Comparison of ENCODE assay signal across 2 cellular contexts in genomic region chr20:44394520-44395182, GRCh38.
A peak's percentile ranks its signal among the peaks of the same experiment; 100 is the strongest.
TF ChIP-seq lines count a peak whose summit lies in the region.

No MANE protein-coding gene starts in this region.

TF ChIP-seq in K562, 482 proteins besides CTCF, POLR2A, EP300 and RAD21 (continued from another document):
- TF ChIP-seq ESRRA (IDR thresholded peaks at IDR 0.05; ENCODE audit: borderline replicate concordance, low read depth), result peak; percentile 16; the same call in 1 of the 2 replicates
- no peak for TF ChIP-seq KDM5B (IDR thresholded peaks at IDR 0.05; ENCODE audit: insufficient replicate concordance, low read depth, low read length)
- peak; percentile 62; the same call in 1 of the 2 replicates for TF ChIP-seq RNF2 (IDR thresholded peaks at IDR 0.05)
- TF ChIP-seq, protein P1, sequence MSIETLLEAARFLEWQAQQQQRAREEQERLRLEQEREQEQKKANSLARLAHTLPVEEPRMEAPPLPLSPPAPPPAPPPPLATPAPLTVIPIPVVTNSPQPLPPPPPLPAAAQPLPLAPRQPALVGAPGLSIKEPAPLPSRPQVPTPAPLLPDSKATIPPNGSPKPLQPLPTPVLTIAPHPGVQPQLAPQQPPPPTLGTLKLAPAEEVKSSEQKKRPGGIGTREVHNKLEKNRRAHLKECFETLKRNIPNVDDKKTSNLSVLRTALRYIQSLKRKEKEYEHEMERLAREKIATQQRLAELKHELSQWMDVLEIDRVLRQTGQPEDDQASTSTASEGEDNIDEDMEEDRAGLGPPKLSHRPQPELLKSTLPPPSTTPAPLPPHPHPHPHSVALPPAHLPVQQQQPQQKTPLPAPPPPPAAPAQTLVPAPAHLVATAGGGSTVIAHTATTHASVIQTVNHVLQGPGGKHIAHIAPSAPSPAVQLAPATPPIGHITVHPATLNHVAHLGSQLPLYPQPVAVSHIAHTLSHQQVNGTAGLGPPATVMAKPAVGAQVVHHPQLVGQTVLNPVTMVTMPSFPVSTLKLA (conservative IDR thresholded peaks at IDR 0.05), result 0 out of 4 replicates have a peak, but pooled peaks of 1 of the 2 experiments have one; percentile 13
- TF ChIP-seq NUFIP1 (IDR thresholded peaks at IDR 0.05; ENCODE audit: partially characterized antibody), result no peak
- peak; percentile 82 for TF ChIP-seq TEAD4 (IDR thresholded peaks at IDR 0.05; ENCODE audit: low read length)
- no peak for TF ChIP-seq TEAD4 (CRISPR knock-in tag; IDR thresholded peaks at IDR 0.05; ENCODE audit: borderline replicate concordance)
- TF ChIP-seq MTF1 (CRISPR knock-in tag; IDR thresholded peaks at IDR 0.05; ENCODE audit: borderline replicate concordance), result no peak
- TF ChIP-seq OTX1 (CRISPR knock-in tag; IDR thresholded peaks at IDR 0.05), result no peak
- TF ChIP-seq STAT5B (CRISPR knock-in tag; IDR thresholded peaks at IDR 0.05), result no peak
- no peak for TF ChIP-seq USF1 (CRISPR knock-in tag; IDR thresholded peaks at IDR 0.05)
- TF ChIP-seq MAFK (IDR thresholded peaks at IDR 0.05; ENCODE audit: low read length), result peak; percentile 47; the same call in 1 of the 2 replicates
- no peak for TF ChIP-seq SP1 (CRISPR knock-in tag; IDR thresholded peaks at IDR 0.05)
- TF ChIP-seq SOX6 (IDR thresholded peaks at IDR 0.05), result 0 out of 2 replicates have a peak, but pooled peaks have one; percentile 33
- no peak for TF ChIP-seq ELF1 (tag; IDR thresholded peaks at IDR 0.05)
- TF ChIP-seq CBFA2T2 (conservative IDR thresholded peaks at IDR 0.05), result peak; percentile 90
- peak; percentile 64; the same call in 1 of the 2 replicates for TF ChIP-seq NFIC (IDR thresholded peaks at IDR 0.05)
- TF ChIP-seq ATF1 (CRISPR knock-in tag; IDR thresholded peaks at IDR 0.05), result no peak
- TF ChIP-seq ATF1 (tag; IDR thresholded peaks at IDR 0.05), result 0 out of 2 replicates have a peak, but pooled peaks have one; percentile 7
- no peak for TF ChIP-seq NR4A1 (CRISPR knock-in tag; IDR thresholded peaks at IDR 0.05)
- TF ChIP-seq NR4A1 (tag; IDR thresholded peaks at IDR 0.05), result peak; percentile 47; the same call in 1 of the 2 replicates
- no peak for TF ChIP-seq RBM15 (IDR thresholded peaks at IDR 0.05; ENCODE audit: insufficient read depth, low read length)
- TF ChIP-seq, protein P2, sequence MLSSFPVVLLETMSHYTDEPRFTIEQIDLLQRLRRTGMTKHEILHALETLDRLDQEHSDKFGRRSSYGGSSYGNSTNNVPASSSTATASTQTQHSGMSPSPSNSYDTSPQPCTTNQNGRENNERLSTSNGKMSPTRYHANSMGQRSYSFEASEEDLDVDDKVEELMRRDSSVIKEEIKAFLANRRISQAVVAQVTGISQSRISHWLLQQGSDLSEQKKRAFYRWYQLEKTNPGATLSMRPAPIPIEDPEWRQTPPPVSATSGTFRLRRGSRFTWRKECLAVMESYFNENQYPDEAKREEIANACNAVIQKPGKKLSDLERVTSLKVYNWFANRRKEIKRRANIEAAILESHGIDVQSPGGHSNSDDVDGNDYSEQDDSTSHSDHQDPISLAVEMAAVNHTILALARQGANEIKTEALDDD (IDR thresholded peaks at IDR 0.05), result peak; percentile 88

TF ChIP-seq in HepG2, 621 proteins besides CTCF, POLR2A, EP300 and RAD21 (continued from another document and continues in another):
- TF ChIP-seq, protein P3, sequence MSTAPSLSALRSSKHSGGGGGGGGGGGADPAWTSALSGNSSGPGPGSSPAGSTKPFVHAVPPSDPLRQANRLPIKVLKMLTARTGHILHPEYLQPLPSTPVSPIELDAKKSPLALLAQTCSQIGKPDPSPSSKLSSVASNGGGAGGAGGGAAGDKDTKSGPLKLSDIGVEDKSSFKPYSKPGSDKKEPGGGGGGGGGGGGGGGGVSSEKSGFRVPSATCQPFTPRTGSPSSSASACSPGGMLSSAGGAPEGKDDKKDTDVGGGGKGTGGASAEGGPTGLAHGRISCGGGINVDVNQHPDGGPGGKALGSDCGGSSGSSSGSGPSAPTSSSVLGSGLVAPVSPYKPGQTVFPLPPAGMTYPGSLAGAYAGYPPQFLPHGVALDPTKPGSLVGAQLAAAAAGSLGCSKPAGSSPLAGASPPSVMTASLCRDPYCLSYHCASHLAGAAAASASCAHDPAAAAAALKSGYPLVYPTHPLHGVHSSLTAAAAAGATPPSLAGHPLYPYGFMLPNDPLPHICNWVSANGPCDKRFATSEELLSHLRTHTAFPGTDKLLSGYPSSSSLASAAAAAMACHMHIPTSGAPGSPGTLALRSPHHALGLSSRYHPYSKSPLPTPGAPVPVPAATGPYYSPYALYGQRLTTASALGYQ (CRISPR knock-in tag; IDR thresholded peaks at IDR 0.05), result peak; percentile 100
- no peak for TF ChIP-seq MBNL3 (CRISPR knock-in tag; conservative IDR thresholded peaks at IDR 0.05)
- peak; percentile 100 for TF ChIP-seq ZNF788 (CRISPR knock-in tag; IDR thresholded peaks at IDR 0.05; ENCODE audit: borderline replicate concordance)
- TF ChIP-seq POLR2G (IDR thresholded peaks at IDR 0.05; ENCODE audit: low read depth, low read length), result peak; percentile 80
- TF ChIP-seq ZSCAN22 (CRISPR knock-in tag; IDR thresholded peaks at IDR 0.05), result no peak; the same call in 1 of the 2 replicates
- peak; percentile 93 for TF ChIP-seq SIX1 (CRISPR knock-in tag; IDR thresholded peaks at IDR 0.05; ENCODE audit: borderline replicate concordance)
- TF ChIP-seq ZNF782 (CRISPR knock-in tag; IDR thresholded peaks at IDR 0.05; ENCODE audit: borderline replicate concordance), result peak; percentile 36; the same call in 1 of the 2 replicates
- 0 out of 2 replicates have a peak, but pooled peaks have one; percentile 73 for TF ChIP-seq ZNF329 (CRISPR knock-in tag; IDR thresholded peaks at IDR 0.05; ENCODE audit: low read depth)
- TF ChIP-seq ZNF235 (CRISPR knock-in tag; IDR thresholded peaks at IDR 0.05; ENCODE audit: borderline replicate concordance), result no peak
- TF ChIP-seq KAT2B (IDR thresholded peaks at IDR 0.05; ENCODE audit: borderline replicate concordance, low read depth, low read length), result no peak
- peak; percentile 62; the same call in 1 of the 2 replicates for TF ChIP-seq SRY (CRISPR knock-in tag; IDR thresholded peaks at IDR 0.05)
- 0 out of 2 replicates have a peak, but pooled peaks have one; percentile 28 for TF ChIP-seq ZNF160 (CRISPR knock-in tag; IDR thresholded peaks at IDR 0.05)
- TF ChIP-seq IKZF1 (IDR thresholded peaks at IDR 0.05), result no peak
- no peak; the same call in 1 of the 2 replicates for TF ChIP-seq SMAD9 (CRISPR knock-in tag; IDR thresholded peaks at IDR 0.05)
- TF ChIP-seq, protein P4, sequence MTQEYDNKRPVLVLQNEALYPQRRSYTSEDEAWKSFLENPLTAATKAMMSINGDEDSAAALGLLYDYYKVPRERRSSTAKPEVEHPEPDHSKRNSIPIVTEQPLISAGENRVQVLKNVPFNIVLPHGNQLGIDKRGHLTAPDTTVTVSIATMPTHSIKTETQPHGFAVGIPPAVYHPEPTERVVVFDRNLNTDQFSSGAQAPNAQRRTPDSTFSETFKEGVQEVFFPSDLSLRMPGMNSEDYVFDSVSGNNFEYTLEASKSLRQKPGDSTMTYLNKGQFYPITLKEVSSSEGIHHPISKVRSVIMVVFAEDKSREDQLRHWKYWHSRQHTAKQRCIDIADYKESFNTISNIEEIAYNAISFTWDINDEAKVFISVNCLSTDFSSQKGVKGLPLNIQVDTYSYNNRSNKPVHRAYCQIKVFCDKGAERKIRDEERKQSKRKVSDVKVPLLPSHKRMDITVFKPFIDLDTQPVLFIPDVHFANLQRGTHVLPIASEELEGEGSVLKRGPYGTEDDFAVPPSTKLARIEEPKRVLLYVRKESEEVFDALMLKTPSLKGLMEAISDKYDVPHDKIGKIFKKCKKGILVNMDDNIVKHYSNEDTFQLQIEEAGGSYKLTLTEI (CRISPR knock-in tag; conservative IDR thresholded peaks at IDR 0.05), result no peak
- TF ChIP-seq ZNF720 (CRISPR knock-in tag; IDR thresholded peaks at IDR 0.05), result peak; percentile 70; the same call in 1 of the 2 replicates
- TF ChIP-seq ESRRA (CRISPR knock-in tag; IDR thresholded peaks at IDR 0.05; ENCODE audit: low read depth), result peak; percentile 92
- 0 out of 2 replicates have a peak, but pooled peaks have one; percentile 57 for TF ChIP-seq ZNF446 (CRISPR knock-in tag; IDR thresholded peaks at IDR 0.05)
- peak; percentile 97 for TF ChIP-seq SAP130 (CRISPR knock-in tag; IDR thresholded peaks at IDR 0.05; ENCODE audit: low read depth)
- TF ChIP-seq SNRNP70 (IDR thresholded peaks at IDR 0.05; ENCODE audit: low read depth, low read length), result no peak
- peak; percentile 95 for TF ChIP-seq ZNF451 (CRISPR knock-in tag; IDR thresholded peaks at IDR 0.05)
- no peak for TF ChIP-seq SUZ12 (IDR thresholded peaks at IDR 0.05; ENCODE audit: low read depth, low read length)
- peak; percentile 97 for TF ChIP-seq SP140L (CRISPR knock-in tag; IDR thresholded peaks at IDR 0.05; ENCODE audit: borderline replicate concordance)
- no peak for TF ChIP-seq ATF7 (IDR thresholded peaks at IDR 0.05)
- TF ChIP-seq ATF7 (CRISPR knock-in tag; IDR thresholded peaks at IDR 0.05), result peak; percentile 88; the same call in 1 of the 2 replicates
- peak; percentile 100 for TF ChIP-seq ZNF670 (CRISPR knock-in tag; IDR thresholded peaks at IDR 0.05; ENCODE audit: borderline replicate concordance)
- no peak for TF ChIP-seq ZNF841 (CRISPR knock-in tag; IDR thresholded peaks at IDR 0.05; ENCODE audit: borderline replicate concordance)
- TF ChIP-seq ZNF672 (CRISPR knock-in tag; IDR thresholded peaks at IDR 0.05), result no peak
- TF ChIP-seq RAD51 (IDR thresholded peaks at IDR 0.05; ENCODE audit: borderline replicate concordance), result no peak
- no peak for TF ChIP-seq USF2 (IDR thresholded peaks at IDR 0.05; ENCODE audit: low read depth, low read length)
- TF ChIP-seq USF2 (CRISPR knock-in tag; IDR thresholded peaks at IDR 0.05; ENCODE audit: borderline replicate concordance), result peak; percentile 77; the same call in 1 of the 2 replicates
- peak; percentile 97 for TF ChIP-seq MYPOP (CRISPR knock-in tag; IDR thresholded peaks at IDR 0.05)
- peak; percentile 98 for TF ChIP-seq ZNF205 (CRISPR knock-in tag; IDR thresholded peaks at IDR 0.05)
- peak; percentile 100 for TF ChIP-seq HDAC2 (CRISPR knock-in tag; IDR thresholded peaks at IDR 0.05)
- no peak for TF ChIP-seq NFRKB (IDR thresholded peaks at IDR 0.05)
- peak; percentile 68 for TF ChIP-seq MAFF (IDR thresholded peaks at IDR 0.05; ENCODE audit: low read depth, low read length)
- peak; percentile 99 for TF ChIP-seq NR2F6 (IDR thresholded peaks at IDR 0.05)
- peak; percentile 99 for TF ChIP-seq NR2F6 (CRISPR knock-in tag; IDR thresholded peaks at IDR 0.05)
- peak; percentile 94 for TF ChIP-seq DMAP1 (CRISPR knock-in tag; IDR thresholded peaks at IDR 0.05)
- TF ChIP-seq, protein P5, sequence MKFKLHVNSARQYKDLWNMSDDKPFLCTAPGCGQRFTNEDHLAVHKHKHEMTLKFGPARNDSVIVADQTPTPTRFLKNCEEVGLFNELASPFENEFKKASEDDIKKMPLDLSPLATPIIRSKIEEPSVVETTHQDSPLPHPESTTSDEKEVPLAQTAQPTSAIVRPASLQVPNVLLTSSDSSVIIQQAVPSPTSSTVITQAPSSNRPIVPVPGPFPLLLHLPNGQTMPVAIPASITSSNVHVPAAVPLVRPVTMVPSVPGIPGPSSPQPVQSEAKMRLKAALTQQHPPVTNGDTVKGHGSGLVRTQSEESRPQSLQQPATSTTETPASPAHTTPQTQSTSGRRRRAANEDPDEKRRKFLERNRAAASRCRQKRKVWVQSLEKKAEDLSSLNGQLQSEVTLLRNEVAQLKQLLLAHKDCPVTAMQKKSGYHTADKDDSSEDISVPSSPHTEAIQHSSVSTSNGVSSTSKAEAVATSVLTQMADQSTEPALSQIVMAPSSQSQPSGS (CRISPR knock-in tag; IDR thresholded peaks at IDR 0.05), result peak; percentile 97
- TF ChIP-seq SNAI1 (CRISPR knock-in tag; IDR thresholded peaks at IDR 0.05; ENCODE audit: borderline replicate concordance), result no peak; the same call in 1 of the 2 replicates
- peak; percentile 99 for TF ChIP-seq ZNF747 (CRISPR knock-in tag; IDR thresholded peaks at IDR 0.05; ENCODE audit: borderline replicate concordance)
- no peak; the same call in 1 of the 2 replicates for TF ChIP-seq KMT2A (CRISPR knock-in tag; IDR thresholded peaks at IDR 0.05)
- no peak for TF ChIP-seq SOX6 (IDR thresholded peaks at IDR 0.05)
- peak; percentile 98 for TF ChIP-seq SOX6 (CRISPR knock-in tag; IDR thresholded peaks at IDR 0.05)
- TF ChIP-seq ZIK1 (CRISPR knock-in tag; IDR thresholded peaks at IDR 0.05; ENCODE audit: borderline replicate concordance, low read depth), result peak; percentile 83
- TF ChIP-seq TBL1XR1 (IDR thresholded peaks at IDR 0.05; ENCODE audit: borderline replicate concordance, low read length, partially characterized antibody), result peak; percentile 97
- peak; percentile 42; the same call in 1 of the 2 replicates for TF ChIP-seq DR1 (CRISPR knock-in tag; IDR thresholded peaks at IDR 0.05)
- TF ChIP-seq ZFYVE20 (CRISPR knock-in tag; IDR thresholded peaks at IDR 0.05; ENCODE audit: borderline replicate concordance, low read depth), result no peak
- no peak for TF ChIP-seq ETS1 (CRISPR knock-in tag; IDR thresholded peaks at IDR 0.05)
- peak; percentile 99 for TF ChIP-seq ZNF136 (CRISPR knock-in tag; IDR thresholded peaks at IDR 0.05; ENCODE audit: low read depth)
